8 cellular contexts compared by ENCODE assay signal in genomic region chr4:55397024-55397520, GRCh38. TPM values are rescaled to one million over a fixed set of nuclear protein-coding genes. Genes with fewer than 3 reads are reported as not detected.
A peak's percentile ranks its signal among the peaks of the same experiment; 100 is the strongest.
DNase-seq lines count a peak whose midpoint lies in the region; ATAC-seq, FAIRE-seq and TF ChIP-seq lines count a peak whose summit lies in the region.

No MANE protein-coding gene starts in this region.

- peak overlapping the region; percentile 78 for H3K4ac ChIP-seq in IMR-90 (ENCODE audit: low read depth, low read length)

- dilution Hi-C loops in IMR-90 (cut with HindIII; ENCODE audit: low sequenced_read_pairs, unreplicated experiment) (no loop called here), keratinocyte (cut with MboI; ENCODE audit: extremely low pct_ligation_motif_present, low sequenced_read_pairs) (no loop called here)

- peak overlapping the region; percentile 3; the same call in 1 of the 3 replicates for H2BK15ac ChIP-seq in IMR-90 (ENCODE audit: low read depth, low read length)

- no peak for FAIRE-seq in keratinocyte (lab: Jason Lieb, UNC)

- no peaks in the 10 kb centered on the region for H3K9me3 ChIP-seq in IMR-90 (ENCODE audit: control insufficient read depth, insufficient read depth, low read length)
- no peaks in the 10 kb centered on the region for H3K9me3 ChIP-seq in keratinocyte (ENCODE audit: control insufficient read depth, low read depth, low read length)

- H3K14ac ChIP-seq in IMR-90 (replicated peaks; ENCODE audit: low read depth, low read length): peak overlapping the region; percentile 90

- H3K79me1 ChIP-seq in IMR-90 (ENCODE audit: low read depth in 1 of 2, low read length in 2 of 2): peaks cover 2 to 7% of the 10 kb centered on the region in 2 experiments; a peak in 2 of 4 replicates

- ATAC-seq in IMR-90 (ENCODE audit: low read depth): no peak

- peak overlapping the region; percentile 99 for H3K23ac ChIP-seq in IMR-90 (ENCODE audit: low read depth, low read length)

- H3K4me3 ChIP-seq in IMR-90 (ENCODE audit: insufficient read depth, low read depth, low read length) (peak overlapping the region; percentile 99), keratinocyte (ENCODE audit: control insufficient read depth in 2 of 3, extremely low read depth in 1 of 3, insufficient read depth in 2 of 3, low read depth in 1 of 3, low read length in 3 of 3) (peak overlapping the region; percentile 83 to 97 (median 88))

- H3K4me2 ChIP-seq in IMR-90 (ENCODE audit: low read depth, low read length) (peak overlapping the region; percentile 91), keratinocyte (ENCODE audit: control insufficient read depth, extremely low read depth, insufficient read depth, low read depth, low read length) (peak overlapping the region; percentile 99)

- H2AFZ ChIP-seq in IMR-90 (replicated peaks; ENCODE audit: low read length, poor library complexity) (peak overlapping the region; percentile 1), keratinocyte (ENCODE audit: control insufficient read depth, low read length) (no peak overlapping the region)

- H3K56ac ChIP-seq in IMR-90 (ENCODE audit: extremely low read depth, insufficient read depth, low read length): peak overlapping the region; percentile 92

- WGBS in IMR-90 (ENCODE audit: extremely low coverage in 2 of 2, insufficient read length in 1 of 2), 2 experiments: 25% methylated on average over 1 of the region's 9 CpGs; no CpG with 5 or more reads in 1 of the 2 experiments

- H3K36me3 ChIP-seq in IMR-90 (ENCODE audit: control insufficient read depth, insufficient read depth, low read length): peaks cover 9% of the 10 kb centered on the region
- peaks cover 6 to 16% of the 10 kb centered on the region in 2 experiments for H3K36me3 ChIP-seq in keratinocyte (ENCODE audit: control insufficient read depth in 2 of 2, extremely low read depth in 1 of 2, insufficient read depth in 2 of 2, low read length in 2 of 2)

- intact Hi-C loops in IMR-90 (cut with micrococcal nuclease): loop anchor here (1.0 kb wide), 1 partner anchor 149 kb away; the partner anchor contains the start of gene CLOCK

- peak overlapping the region; percentile 95 for H3K18ac ChIP-seq in IMR-90 (ENCODE audit: low read depth, low read length)

- DNase-seq in AG20443 (ENCODE audit: low spot score) (peak; percentile 31), IMR-90 (no peak), amniotic epithelial cell (ENCODE audit: low read depth) (peak; percentile 25), keratinocyte (ENCODE audit: low read depth, low spot score) (no peak), superior temporal gyrus (ENCODE audit: extremely low spot score) (peak; percentile 48), NCI-H146 (lab: John Stamatoyannopoulos, UW) (no peak), amniotic stem cell (lab: John Stamatoyannopoulos, UW) (no peak), NOMO-1 treated with DMSO at 0.1 percent for 48 hours (lab: John Stamatoyannopoulos, UW; ENCODE audit: unreplicated experiment) (no peak)

- H3K9ac ChIP-seq in IMR-90 (ENCODE audit: low read depth, low read length) (peak overlapping the region; percentile 99), keratinocyte (ENCODE audit: control insufficient read depth, extremely low read depth, insufficient read depth, low read length) (peak overlapping the region; percentile 88)

- H2BK20ac ChIP-seq in IMR-90 (ENCODE audit: low read depth, low read length): no peak overlapping the region

- H2AK5ac ChIP-seq in IMR-90 (ENCODE audit: low read depth, low read length): peak overlapping the region; percentile 67

- H2BK5ac ChIP-seq in IMR-90 (ENCODE audit: low read depth, low read length, poor library complexity, severe bottlenecking): peak overlapping the region; percentile 95

- H3K79me2 ChIP-seq in keratinocyte (ENCODE audit: control insufficient read depth, insufficient read depth, low read length): peaks cover 58% of the 10 kb centered on the region

- no peaks in the 10 kb centered on the region for H3K27me3 ChIP-seq in IMR-90 (ENCODE audit: control insufficient read depth, insufficient read depth, low read length)
- H3K27me3 ChIP-seq in keratinocyte (ENCODE audit: control insufficient read depth, extremely low read depth, insufficient read depth, low read length): no peaks in the 10 kb centered on the region

- in situ Hi-C loops in IMR-90 (cut with MboI; ENCODE audit: low sequenced_read_pairs): no loop called here

- TF ChIP-seq CTCF in IMR-90 (conservative IDR thresholded peaks at IDR 0.05; ENCODE audit: low read depth, low read length) (no peak), keratinocyte (optimal IDR thresholded peaks at IDR 0.05 in 1 of 3, IDR thresholded peaks at IDR 0.05 in 1 of 3, conservative IDR thresholded peaks at IDR 0.05 in 1 of 3; ENCODE audit: extremely low read depth in 1 of 3, insufficient read depth in 2 of 3, low read length in 3 of 3) (no peak)

- peak overlapping the region; percentile 54 for H4K91ac ChIP-seq in IMR-90 (ENCODE audit: insufficient read depth, low read depth, low read length)

- H3K27ac ChIP-seq in IMR-90 (ENCODE audit: insufficient read depth, low read length) (peak overlapping the region; percentile 99), keratinocyte (ENCODE audit: control insufficient read depth, insufficient read depth, low read length) (peak overlapping the region; percentile 90)

- TF ChIP-seq RAD21 in IMR-90 (IDR thresholded peaks at IDR 0.05; ENCODE audit: low read length): no peak

- no TSS peak for BruUV-seq in IMR-90 (replicated peaks; lab: Mats Ljungman, UMichigan)

- POLR2A ChIA-PET in IMR-90 (lab: Charles Lee; ENCODE audit: unreplicated experiment): no interaction called here

- H3K9me1 ChIP-seq in IMR-90 (ENCODE audit: insufficient read depth, low read length) (peaks cover 3% of the 10 kb centered on the region; the same call in 1 of the 2 replicates), keratinocyte (ENCODE audit: control insufficient read depth, extremely low read depth, insufficient read depth, low read length) (no peaks in the 10 kb centered on the region)

- CTCF ChIA-PET in IMR-90 (lab: Yijun Ruan, JAX): no interaction called here

- H4K8ac ChIP-seq in IMR-90 (ENCODE audit: low read depth in 2 of 2, low read length in 2 of 2): peak overlapping the region; percentile 59 to 66

- H3K4me1 ChIP-seq in IMR-90 (ENCODE audit: control insufficient read depth, insufficient read depth, low read length) (peaks cover 7% of the 10 kb centered on the region), keratinocyte (ENCODE audit: control insufficient read depth, extremely low read depth, insufficient read depth, low read length) (peaks cover 21% of the 10 kb centered on the region)

- H4K5ac ChIP-seq in IMR-90 (ENCODE audit: low read depth, low read length): peak overlapping the region; percentile 79

- peak overlapping the region; percentile 93 for H2AK9ac ChIP-seq in IMR-90 (replicated peaks; ENCODE audit: low read depth, low read length, poor library complexity)

- TF ChIP-seq POLR2A in IMR-90 (IDR thresholded peaks at IDR 0.05; ENCODE audit: low read depth, low read length): no peak

- H2BK120ac ChIP-seq in IMR-90 (ENCODE audit: low read depth, low read length): peak overlapping the region; percentile 62; the same call in 1 of the 2 replicates

- peaks cover 52% of the 10 kb centered on the region for H4K20me1 ChIP-seq in IMR-90 (ENCODE audit: insufficient read depth, low read length)
- H4K20me1 ChIP-seq in keratinocyte (ENCODE audit: control insufficient read depth, extremely low read depth, insufficient read depth, low read length): peaks cover 28% of the 10 kb centered on the region

TF ChIP-seq in IMR-90, 13 proteins besides CTCF, POLR2A, EP300 and RAD21:
- TF ChIP-seq SMC3 (IDR thresholded peaks at IDR 0.05; ENCODE audit: low read depth, low read length) (no peak), RCOR1 (IDR thresholded peaks at IDR 0.05; ENCODE audit: insufficient replicate concordance, low read length) (no peak), NFE2L2 (IDR thresholded peaks at IDR 0.05; ENCODE audit: low read depth, low read length) (no peak), MAFK (IDR thresholded peaks at IDR 0.05; ENCODE audit: low read depth, low read length) (no peak), RFX5 (IDR thresholded peaks at IDR 0.05; ENCODE audit: low read depth, low read length) (no peak), FOS (IDR thresholded peaks at IDR 0.05; ENCODE audit: low read depth, low read length) (no peak)
TF ChIP-seq in IMR-90: peak in this region for 0.

RNA-seq across cellular contexts. Expression of gene TMEM165, which starts 1.3 kb away (rescaled TPM):
- total RNA-seq in IMR-90 (2012; rRNA removed): 49.6 and 88.3 TPM in 2 replicates
- 73.3 and 83.0 TPM in 2 replicates for polyA plus RNA-seq in IMR-90 (2012; rRNA removed)
- 24.8 and 66.4 TPM in 2 replicates for polyA plus RNA-seq in IMR-90 (2012; cell fraction: cytosol; rRNA removed)
- polyA plus RNA-seq in IMR-90 (2012; cell fraction: nucleus; rRNA removed; ENCODE audit: low replicate concordance): 80.3 and 193 TPM in 2 replicates
- 71.8 to 144 TPM (median 132 TPM) in 3 replicates for polyA plus RNA-seq in keratinocyte
- polyA plus RNA-seq in keratinocyte (2011; ENCODE audit: low read depth): 80.5 TPM
- polyA plus RNA-seq in keratinocyte (2011; cell fraction: cytosol; rRNA removed): 45.7 and 71.7 TPM in 2 replicates
- 133 and 164 TPM in 2 replicates for polyA plus RNA-seq in keratinocyte (2011; cell fraction: nucleus; rRNA removed)
- 50.8 and 60.0 TPM in 2 replicates for polyA plus RNA-seq in keratinocyte (2012; ENCODE audit: low replicate concordance)
- polyA minus RNA-seq in keratinocyte: 76.7 to 140 TPM (median 112 TPM) in 3 replicates
- 61.6 TPM for polyA minus RNA-seq in keratinocyte (2011; cell fraction: cytosol; rRNA and poly(A)+ RNA removed)
- 77.6 and 125 TPM in 2 replicates for polyA minus RNA-seq in keratinocyte (2011; cell fraction: nucleus; rRNA and poly(A)+ RNA removed)

RNA-seq across cellular contexts. Expression of gene SRD5A3, which starts 51.0 kb away (rescaled TPM):
- 6.8 and 7.8 TPM in 2 replicates for total RNA-seq in IMR-90 (2012; rRNA removed)
- 5.6 and 6.4 TPM in 2 replicates for polyA plus RNA-seq in IMR-90 (2012; rRNA removed)
- polyA plus RNA-seq in IMR-90 (2012; cell fraction: cytosol; rRNA removed): 2.9 and 6.5 TPM in 2 replicates
- polyA plus RNA-seq in IMR-90 (2012; cell fraction: nucleus; rRNA removed; ENCODE audit: low replicate concordance): 0.65 and 4.7 TPM in 2 replicates
- 7.3 to 15.9 TPM (median 15.6 TPM) in 3 replicates for polyA plus RNA-seq in keratinocyte
- polyA plus RNA-seq in keratinocyte (2011; ENCODE audit: low read depth): 3.5 TPM
- 9.0 and 17.5 TPM in 2 replicates for polyA plus RNA-seq in keratinocyte (2011; cell fraction: cytosol; rRNA removed)
- polyA plus RNA-seq in keratinocyte (2011; cell fraction: nucleus; rRNA removed): 6.5 and 9.2 TPM in 2 replicates
- polyA plus RNA-seq in keratinocyte (2012; ENCODE audit: low replicate concordance): 8.4 and 13.9 TPM in 2 replicates
- 7.5 to 15.1 TPM (median 14.3 TPM) in 3 replicates for polyA minus RNA-seq in keratinocyte
- 12.1 TPM for polyA minus RNA-seq in keratinocyte (2011; cell fraction: cytosol; rRNA and poly(A)+ RNA removed)
- polyA minus RNA-seq in keratinocyte (2011; cell fraction: nucleus; rRNA and poly(A)+ RNA removed): 2.0 and 4.7 TPM in 2 replicates

Comparison
In these comparisons a context has a peak if more than half of its experiments do, and no peak if none do; other contexts are left out.
1. DNase-seq: peak in AG20443 (single experiment), amniotic epithelial cell (single experiment) and superior temporal gyrus (single experiment); none in IMR-90 (single experiment), keratinocyte (single experiment), NCI-H146 (single experiment), amniotic stem cell (single experiment) and NOMO-1 treated with DMSO at 0.1 percent for 48 hours (single experiment).